ENCODE assay signal across 9 cellular contexts in the genomic region with DNA sequence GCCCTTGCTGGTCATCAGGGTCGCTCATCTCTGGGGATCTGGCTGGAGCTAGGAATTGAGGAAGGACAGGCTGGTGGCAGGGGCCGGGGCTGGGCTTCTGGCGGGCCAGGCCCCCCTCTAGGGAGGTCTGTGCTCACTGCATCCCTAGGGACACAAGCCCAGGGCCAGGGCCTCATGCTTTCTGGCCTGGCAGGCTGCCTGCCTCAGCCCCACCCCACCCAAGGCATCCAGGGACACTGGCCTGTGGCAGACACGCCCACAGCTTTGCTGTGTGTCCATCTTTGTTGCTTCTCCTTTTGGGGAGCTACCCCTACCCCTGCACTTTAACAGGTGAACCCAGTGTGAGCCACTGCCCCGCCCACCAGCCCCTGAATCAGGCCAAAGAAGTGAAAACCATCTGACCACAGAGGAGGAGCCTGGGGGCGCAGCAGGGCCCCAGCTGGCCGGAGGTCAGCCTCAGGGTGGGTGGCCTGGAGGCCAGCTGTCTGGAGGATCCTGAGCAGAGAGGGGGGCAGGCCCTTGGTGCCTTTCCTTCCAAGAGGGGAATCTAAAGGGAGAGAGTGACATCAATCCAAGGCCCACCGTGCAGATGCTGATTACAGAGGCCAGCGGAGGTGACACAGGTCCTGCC. TPM values are rescaled to one million over a fixed set of nuclear protein-coding genes. Genes with fewer than 3 reads are reported as not detected.
DNase-seq lines count a peak whose midpoint lies in the region; ATAC-seq and TF ChIP-seq lines count a peak whose summit lies in the region.
"Had no signal": no experiment of that assay in that cellular context is flagged by ENCODE, and none has a peak within 500 bp of the region (broad histone marks: within the 10 kb centered on the region; RNA-seq: fewer than 3 reads in every experiment).

No MANE protein-coding gene starts in this region.

- TF ChIP-seq POLR2A in sigmoid colon (IDR thresholded peaks at IDR 0.05): no peak

- 52 to 71% methylated on average over 9 of the region's 9 CpGs for WGBS in sigmoid colon, 2 donors

- no peaks in the 10 kb centered on the region for H3K36me3 ChIP-seq in sigmoid colon

- intact Hi-C loops in left ventricle myocardium superior (cut with micrococcal nuclease): loop anchor here (10.0 kb wide), 1 partner anchor 121 kb away; no protein-coding TSS in a partner anchor
- intact Hi-C loops in sigmoid colon (cut with DNase I): no loop called here

- H3K27ac ChIP-seq in RWPE1: peak overlapping the region; percentile 68
- no peak overlapping the region for H3K27ac ChIP-seq in sigmoid colon
- H3K27ac ChIP-seq: 22Rv1 had no signal

- H3K9me3 ChIP-seq in sigmoid colon: no peaks in the 10 kb centered on the region

- CTCF ChIA-PET in RWPE1 (lab: Yijun Ruan, JAX): interaction anchor here (0.6 to 1.6 kb wide), 11 partner anchors 17 to 203 kb away, joined by 3 to 5 read pairs (median 4); a partner anchor contains a TSS

- peak; percentile 57 for ATAC-seq in left ventricle myocardium superior
- no peak for ATAC-seq in HG03439 (IDR thresholded peaks at IDR 0.05; ENCODE audit: unreplicated experiment)

- DNase-seq in NCI-H524 (lab: John Stamatoyannopoulos, UW) (peak; percentile 53 to 75), NCI-H524 treated with DMSO at 0.1 percent for 48 hours (lab: John Stamatoyannopoulos, UW) (no peak), RWPE1 (ENCODE audit: low spot score) (no peak), left ventricle myocardium superior (peak; percentile 69), sigmoid colon (peak; percentile 69), pons (ENCODE audit: low spot score) (no peak), NCI-H1694 treated with DMSO at 0.1 percent for 48 hours (lab: John Stamatoyannopoulos, UW) (no peak)

- peaks cover 0 to 10% (median 9%) of the 10 kb centered on the region in 4 donors for H3K4me1 ChIP-seq in sigmoid colon

- no peak overlapping the region for H3K4me3 ChIP-seq in sigmoid colon

- no peak for TF ChIP-seq EP300 in sigmoid colon (IDR thresholded peaks at IDR 0.05)

- no peak for TF ChIP-seq CTCF in RWPE1 (conservative IDR thresholded peaks at IDR 0.05; ENCODE audit: low read depth)
- no peak for TF ChIP-seq CTCF in sigmoid colon (IDR thresholded peaks at IDR 0.05)

- POLR2A ChIA-PET in RWPE1 (lab: Yijun Ruan, JAX; ENCODE audit: low non-redundant PET): no interaction called here

- no peaks in the 10 kb centered on the region for H3K27me3 ChIP-seq in sigmoid colon

RNA-seq across cellular contexts. Expression of a gene that starts 26.8 kb away (rescaled TPM):
- total RNA-seq in left ventricle myocardium superior (9.7 TPM), sigmoid colon (1 to 10 TPM in 2 of 4 donors, under 1 TPM in 2; 0.81 to 2.5 (median 1.5) TPM)
- 1 to 10 TPM in 1 of 3 donors, under 1 TPM in 2; 0.23 to 5.0 (median 0.60) TPM for polyA plus RNA-seq in sigmoid colon

RNA-seq across cellular contexts. Expression of a gene that starts 56.0 kb away (rescaled TPM):
- total RNA-seq in left ventricle myocardium superior (94.0 TPM), sigmoid colon (10 to 100 TPM; 11.6 to 46.2 (median 18.4) TPM)
- 10 to 100 TPM; 22.8 to 57.2 (median 28.9) TPM for polyA plus RNA-seq in sigmoid colon

Comparison
In these comparisons a context has a peak if more than half of its experiments do, and no peak if none do; other contexts are left out.
1. DNase-seq: peak in NCI-H524 (2 of 2), left ventricle myocardium superior (single experiment) and sigmoid colon (single experiment); none in NCI-H524 treated with DMSO at 0.1 percent for 48 hours (single experiment), RWPE1 (single experiment), pons (single experiment) and NCI-H1694 treated with DMSO at 0.1 percent for 48 hours (single experiment).